ENCODE assay signal across 9 cellular contexts in the genomic region with DNA sequence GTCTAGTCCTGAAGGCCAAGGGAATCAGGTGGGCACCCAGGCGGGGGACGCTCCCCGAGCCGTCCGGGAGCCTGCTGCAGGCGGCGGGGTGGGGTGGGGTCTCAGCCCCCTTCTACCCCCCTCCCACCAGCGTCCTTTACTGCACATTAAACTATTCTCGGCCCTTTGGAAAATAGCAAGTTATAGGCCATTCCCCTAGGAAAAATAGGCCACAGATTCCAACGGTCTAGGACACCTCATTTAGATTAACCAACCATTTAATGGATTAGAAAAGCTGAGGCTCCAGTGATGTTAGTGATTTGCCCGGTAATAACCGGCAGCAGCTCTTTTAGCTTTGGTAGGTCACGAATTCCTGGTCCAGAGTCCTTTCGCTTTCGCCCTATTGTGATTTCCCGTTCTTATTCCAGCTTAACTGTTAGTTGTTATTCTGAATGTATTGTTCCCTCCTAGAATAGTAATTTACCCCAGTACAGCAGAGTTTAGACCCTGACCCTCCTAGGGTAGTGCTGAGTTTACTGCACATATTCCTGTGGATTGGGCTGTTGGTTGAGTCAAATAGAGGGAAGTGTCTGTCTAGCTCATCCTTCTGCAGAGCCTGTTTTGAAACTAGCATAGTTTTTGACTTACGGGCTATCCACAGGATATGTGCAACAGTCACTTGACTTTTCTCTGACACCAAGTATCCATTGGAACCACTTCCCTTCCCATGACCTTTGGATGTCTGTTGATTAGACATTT. TPM values are rescaled to one million over a fixed set of nuclear protein-coding genes. Genes with fewer than 3 reads are reported as not detected.
DNase-seq lines count a peak whose midpoint lies in the region; ATAC-seq and TF ChIP-seq lines count a peak whose summit lies in the region.
"Had no signal": no experiment of that assay in that cellular context is flagged by ENCODE, and none has a peak within 500 bp of the region (broad histone marks: within the 10 kb centered on the region; RNA-seq: fewer than 3 reads in every experiment).

No MANE protein-coding gene starts in this region.

- H3K4me3 ChIP-seq in WI38 (ENCODE audit: low read depth, low read length) (peak overlapping the region; percentile 96), fibroblast of villous mesenchyme (ENCODE audit: low read depth, low read length) (peak overlapping the region; percentile 82)

- peaks cover 5% of the 10 kb centered on the region for H3K36me3 Mint-ChIP-seq in neural crest cell (ENCODE audit: low read depth)

- peaks cover 11% of the 10 kb centered on the region for H3K27me3 Mint-ChIP-seq in neural crest cell (ENCODE audit: low read depth)

- H3K27ac ChIP-seq in C4-2B, result peak overlapping the region; percentile 94

- H3K27ac Mint-ChIP-seq in neural crest cell (ENCODE audit: unreplicated experiment), result peak overlapping the region; percentile 58

- peak overlapping the region; percentile 93 for H3K4me3 Mint-ChIP-seq in neural crest cell

- peaks cover 35% of the 10 kb centered on the region for H3K4me1 Mint-ChIP-seq in neural crest cell

- H3K9me3 Mint-ChIP-seq in neural crest cell, result no peaks in the 10 kb centered on the region

- ATAC-seq in GM19023 (IDR thresholded peaks at IDR 0.05; ENCODE audit: unreplicated experiment), result peak; percentile 33

- DNase-seq in HT-29 (ENCODE audit: low spot score), result peak; percentile 58
- peak; percentile 90 for DNase-seq in fibroblast of villous mesenchyme (ENCODE audit: low read depth)
- DNase-seq in neural crest cell (ENCODE audit: low read depth, low spot score), result no peak
- DNase-seq in activated gamma-delta T cell (lab: John Stamatoyannopoulos, UW), result no peak
- no peak for DNase-seq in activated CD4-positive, alpha-beta T cell treated with anti-CD3 and anti-CD28 coated beads for 4 hours

- TF ChIP-seq CTCF in C4-2B (conservative IDR thresholded peaks at IDR 0.05) (no peak), WI38 (IDR thresholded peaks at IDR 0.05; ENCODE audit: low read depth, low read length) (no peak), fibroblast of villous mesenchyme (IDR thresholded peaks at IDR 0.05; ENCODE audit: insufficient read depth, low read depth, low read length) (no peak), neural crest cell (conservative IDR thresholded peaks at IDR 0.05) (no peak)

RNA-seq across cellular contexts. Expression of a gene that starts 0.7 kb away (rescaled TPM):
- total RNA-seq in HT-29 (2014; rRNA removed; shearing (Covaris generic)), result 96.1 and 97.2 TPM in 2 replicates
- total RNA-seq in fibroblast of villous mesenchyme (156 and 175 TPM in 2 replicates), neural crest cell (85.9 and 86.8 TPM in 2 replicates)

RNA-seq across cellular contexts. Expression of a gene that starts 13.6 kb away (rescaled TPM):
- 31.4 and 31.8 TPM in 2 replicates for total RNA-seq in HT-29 (2014; rRNA removed; shearing (Covaris generic))
- total RNA-seq in fibroblast of villous mesenchyme, result 1.9 and 2.2 TPM in 2 replicates
- 0.27 and 0.58 TPM in 2 replicates for total RNA-seq in neural crest cell

RNA-seq across cellular contexts. Expression of a gene that starts 23.2 kb away (rescaled TPM):
- 0.16 and 0.18 TPM in 2 replicates for total RNA-seq in HT-29 (2014; rRNA removed; shearing (Covaris generic))
- total RNA-seq in fibroblast of villous mesenchyme (under 0.01 TPM in 1 of 2 replicates, not detected in the other), neural crest cell (0.63 and 0.71 TPM in 2 replicates)
- total RNA-seq: T-helper 1 cell treated with Interleukin-12 subunit alpha and Interleukin-12 subunit beta and Interleukin-4 antibody, amounts not matched to agents 30 ng/mL and 1 ng/mL, for 36 hours had no signal

Comparison
In these comparisons a context has a peak if more than half of its experiments do, and no peak if none do; other contexts are left out.
1. DNase-seq: peak in HT-29 (single experiment) and fibroblast of villous mesenchyme (single experiment); none in neural crest cell (single experiment), activated gamma-delta T cell (single experiment) and activated CD4-positive, alpha-beta T cell treated with anti-CD3 and anti-CD28 coated beads for 4 hours (0 of 2).
2. RNA of a gene that starts 13.6 kb away (total RNA-seq): 31.4 to 31.8 TPM in HT-29; 1.9 to 2.2 TPM in fibroblast of villous mesenchyme and 0.27 to 0.58 TPM in neural crest cell; every median in the first group is over 10 times any median in the second.